In the genomic region with DNA sequence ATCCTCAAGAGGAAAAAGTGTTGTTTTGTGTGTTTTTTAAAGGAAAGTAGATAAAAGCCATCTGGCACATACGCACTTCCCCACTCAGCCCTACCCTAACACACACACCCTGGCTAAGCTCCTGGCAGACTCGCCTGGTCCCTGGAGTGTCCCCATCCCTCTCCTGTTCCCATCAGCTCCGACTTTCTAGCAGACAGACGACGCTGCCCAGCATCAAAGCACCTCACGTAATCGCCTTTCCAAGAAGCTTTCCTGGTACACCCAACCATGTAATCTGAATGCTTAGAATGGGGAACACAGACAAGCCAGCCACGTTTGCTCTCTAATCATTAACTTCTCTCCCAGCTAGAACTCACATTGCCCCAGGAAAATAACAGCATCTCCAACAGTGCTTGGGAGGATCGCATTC, we compare ENCODE assay signal across 11 cellular contexts.
DNase-seq lines count a peak whose midpoint lies in the region; ATAC-seq, FAIRE-seq and TF ChIP-seq lines count a peak whose summit lies in the region.
"Had no signal": no experiment of that assay in that cellular context is flagged by ENCODE, and none has a peak within 500 bp of the region (broad histone marks: within the 10 kb centered on the region; RNA-seq: fewer than 3 reads in every experiment).

No MANE protein-coding gene starts in this region.

- no peaks in the 10 kb centered on the region for H3K27me3 ChIP-seq in IMR-90 (ENCODE audit: control insufficient read depth, insufficient read depth, low read length)

- H3K36me3 ChIP-seq in IMR-90 (ENCODE audit: control insufficient read depth, insufficient read depth, low read length): peaks cover 56% of the 10 kb centered on the region

- CTCF ChIA-PET in IMR-90 (lab: Yijun Ruan, JAX): interaction anchor here (1.1 kb wide), 1 partner anchor 19 kb away, joined by 4 read pairs; no protein-coding TSS in a partner anchor

- H2BK5ac ChIP-seq in IMR-90 (ENCODE audit: low read depth, low read length, poor library complexity, severe bottlenecking): peak overlapping the region; percentile 14

- H3K23ac ChIP-seq in IMR-90 (ENCODE audit: low read depth, low read length): peak overlapping the region; percentile 48; the same call in 1 of the 2 replicates

- TF ChIP-seq POLR2A in IMR-90 (IDR thresholded peaks at IDR 0.05; ENCODE audit: low read depth, low read length) (no peak), GM12891 (IDR thresholded peaks at IDR 0.05; ENCODE audit: low read depth, low read length) (no peak)

- WGBS in IMR-90 (ENCODE audit: extremely low coverage in 2 of 2, insufficient read length in 1 of 2), 2 experiments: 60% methylated on average over 1 of the region's 9 CpGs; no CpG with 5 or more reads in 1 of the 2 experiments

- 0 out of 2 replicates have a peak overlapping the region, but pooled peaks have one; percentile 2 for H2BK20ac ChIP-seq in IMR-90 (ENCODE audit: low read depth, low read length)

- peak overlapping the region; percentile 94 for H4K5ac ChIP-seq in IMR-90 (ENCODE audit: low read depth, low read length)

- TF ChIP-seq RAD21 in IMR-90 (IDR thresholded peaks at IDR 0.05; ENCODE audit: low read length): no peak

- H2AFZ ChIP-seq in IMR-90 (replicated peaks; ENCODE audit: low read length, poor library complexity): no peak overlapping the region

- H3K79me1 ChIP-seq in IMR-90 (ENCODE audit: low read depth in 1 of 2, low read length in 2 of 2): peaks cover 56 to 90% of the 10 kb centered on the region in 2 experiments

- no peak for FAIRE-seq in GM12891 (lab: Jason Lieb, UNC)
- FAIRE-seq: bronchial epithelial cell, keratinocyte had no signal

- DNase-seq in IMR-90: no peak
- peak; percentile 73 for DNase-seq in epithelial cell of proximal tubule (ENCODE audit: low read depth)
- peak; percentile 35 for DNase-seq in medulla oblongata (ENCODE audit: extremely low spot score)
- peak; percentile 25 for DNase-seq in stromal cell of bone marrow (ENCODE audit: low read depth)
- no peak for DNase-seq in GM12891 (ENCODE audit: insufficient read length, low spot score)
- DNase-seq: activated CD8-positive, alpha-beta T cell treated with anti-CD3 and anti-CD28 coated beads for 36 hours had no signal

- peaks cover 35% of the 10 kb centered on the region for H3K9me1 ChIP-seq in IMR-90 (ENCODE audit: insufficient read depth, low read length)

- peak overlapping the region; percentile 69 for H4K91ac ChIP-seq in IMR-90 (ENCODE audit: insufficient read depth, low read depth, low read length)

- POLR2A ChIA-PET in IMR-90 (lab: Charles Lee; ENCODE audit: unreplicated experiment): no interaction called here

- no peak overlapping the region for H3K4me3 ChIP-seq in IMR-90 (ENCODE audit: insufficient read depth, low read depth, low read length)
- no peak overlapping the region for H3K4me3 ChIP-seq in epithelial cell of proximal tubule (ENCODE audit: low read depth, low read length)

- peak overlapping the region; percentile 62; the same call in 1 of the 3 replicates for H2BK15ac ChIP-seq in IMR-90 (ENCODE audit: low read depth, low read length)

- no TSS peak for BruUV-seq in IMR-90 (replicated peaks; lab: Mats Ljungman, UMichigan)

- dilution Hi-C loops in IMR-90 (cut with HindIII; ENCODE audit: low sequenced_read_pairs, unreplicated experiment): no loop called here

- H2AK9ac ChIP-seq in IMR-90 (replicated peaks; ENCODE audit: low read depth, low read length, poor library complexity): no peak overlapping the region

- peak overlapping the region; percentile 26 for H3K4ac ChIP-seq in IMR-90 (ENCODE audit: low read depth, low read length)

- H2AK5ac ChIP-seq in IMR-90 (ENCODE audit: low read depth, low read length): peak overlapping the region; percentile 27

- H3K27ac ChIP-seq in IMR-90 (ENCODE audit: insufficient read depth, low read length): peak overlapping the region; percentile 89; the same call in 1 of the 2 replicates

- no peak overlapping the region for H3K56ac ChIP-seq in IMR-90 (ENCODE audit: extremely low read depth, insufficient read depth, low read length)

- intact Hi-C loops in IMR-90 (cut with micrococcal nuclease): no loop called here

- H3K14ac ChIP-seq in IMR-90 (replicated peaks; ENCODE audit: low read depth, low read length): peak overlapping the region; percentile 46; the same call in 1 of the 2 replicates

- peak overlapping the region; percentile 6; the same call in 1 of the 2 replicates for H3K4me2 ChIP-seq in IMR-90 (ENCODE audit: low read depth, low read length)

- H4K8ac ChIP-seq in IMR-90 (ENCODE audit: low read depth in 2 of 2, low read length in 2 of 2): peak overlapping the region; percentile 50 to 62; a peak in 1 of 4 replicates

- in situ Hi-C loops in IMR-90 (cut with MboI; ENCODE audit: low sequenced_read_pairs): no loop called here

- H4K20me1 ChIP-seq in IMR-90 (ENCODE audit: insufficient read depth, low read length): peaks cover 23% of the 10 kb centered on the region

- TF ChIP-seq CTCF in IMR-90 (conservative IDR thresholded peaks at IDR 0.05; ENCODE audit: low read depth, low read length) (no peak), epithelial cell of proximal tubule (conservative IDR thresholded peaks at IDR 0.05; ENCODE audit: low read depth, low read length) (no peak)

- peak overlapping the region; percentile 85 for H3K18ac ChIP-seq in IMR-90 (ENCODE audit: low read depth, low read length)

- H3K9ac ChIP-seq in IMR-90 (ENCODE audit: low read depth, low read length): peak overlapping the region; percentile 34; the same call in 1 of the 2 replicates

- peak overlapping the region; percentile 51; the same call in 1 of the 2 replicates for H2BK120ac ChIP-seq in IMR-90 (ENCODE audit: low read depth, low read length)

- no peaks in the 10 kb centered on the region for H3K9me3 ChIP-seq in IMR-90 (ENCODE audit: control insufficient read depth, insufficient read depth, low read length)

- peaks cover 39% of the 10 kb centered on the region for H3K4me1 ChIP-seq in IMR-90 (ENCODE audit: control insufficient read depth, insufficient read depth, low read length)

- ATAC-seq in IMR-90 (ENCODE audit: low read depth): 0 out of 2 replicates have a peak, but pooled peaks have one; percentile 3
- no peak for ATAC-seq in HG03354 (IDR thresholded peaks at IDR 0.05; ENCODE audit: poor library complexity, severe bottlenecking, unreplicated experiment)
- ATAC-seq in HG02798 (IDR thresholded peaks at IDR 0.05; ENCODE audit: poor library complexity, unreplicated experiment): no peak
- no peak for ATAC-seq in HG03108 (IDR thresholded peaks at IDR 0.05; ENCODE audit: unreplicated experiment)
- ATAC-seq: activated CD8-positive, alpha-beta T cell treated with anti-CD3 and anti-CD28 coated beads for 36 hours had no signal

TF ChIP-seq in IMR-90, 13 proteins besides CTCF, POLR2A, EP300 and RAD21:
- no peak for TF ChIP-seq RCOR1 (IDR thresholded peaks at IDR 0.05; ENCODE audit: insufficient replicate concordance, low read length)
- TF ChIP-seq RFX5 (IDR thresholded peaks at IDR 0.05; ENCODE audit: low read depth, low read length): no peak
- TF ChIP-seq MXI1 (IDR thresholded peaks at IDR 0.05; ENCODE audit: borderline replicate concordance, low read depth, low read length): no peak

TF ChIP-seq in GM12891, 5 proteins besides CTCF, POLR2A, EP300 and RAD21:
- TF ChIP-seq TAF1 (IDR thresholded peaks at IDR 0.05; ENCODE audit: low read depth, low read length): no peak
- no peak for TF ChIP-seq SPI1 (IDR thresholded peaks at IDR 0.05; ENCODE audit: low read depth, low read length)
- no peak for TF ChIP-seq POLR2AphosphoS5 (IDR thresholded peaks at IDR 0.05; ENCODE audit: low read depth, low read length)
- TF ChIP-seq PAX5 (IDR thresholded peaks at IDR 0.05; ENCODE audit: insufficient read depth, low read length, severe bottlenecking): no peak
- no peak for TF ChIP-seq POU2F2 (IDR thresholded peaks at IDR 0.05; ENCODE audit: low read depth, low read length)

Comparison
In these comparisons a context has a peak if more than half of its experiments do, and no peak if none do; other contexts are left out.
1. DNase-seq: peak in epithelial cell of proximal tubule (single experiment), medulla oblongata (single experiment) and stromal cell of bone marrow (single experiment); none in IMR-90 (single experiment) and GM12891 (single experiment).